Comparison of ENCODE assay signal across 8 cellular contexts in the genomic region with DNA sequence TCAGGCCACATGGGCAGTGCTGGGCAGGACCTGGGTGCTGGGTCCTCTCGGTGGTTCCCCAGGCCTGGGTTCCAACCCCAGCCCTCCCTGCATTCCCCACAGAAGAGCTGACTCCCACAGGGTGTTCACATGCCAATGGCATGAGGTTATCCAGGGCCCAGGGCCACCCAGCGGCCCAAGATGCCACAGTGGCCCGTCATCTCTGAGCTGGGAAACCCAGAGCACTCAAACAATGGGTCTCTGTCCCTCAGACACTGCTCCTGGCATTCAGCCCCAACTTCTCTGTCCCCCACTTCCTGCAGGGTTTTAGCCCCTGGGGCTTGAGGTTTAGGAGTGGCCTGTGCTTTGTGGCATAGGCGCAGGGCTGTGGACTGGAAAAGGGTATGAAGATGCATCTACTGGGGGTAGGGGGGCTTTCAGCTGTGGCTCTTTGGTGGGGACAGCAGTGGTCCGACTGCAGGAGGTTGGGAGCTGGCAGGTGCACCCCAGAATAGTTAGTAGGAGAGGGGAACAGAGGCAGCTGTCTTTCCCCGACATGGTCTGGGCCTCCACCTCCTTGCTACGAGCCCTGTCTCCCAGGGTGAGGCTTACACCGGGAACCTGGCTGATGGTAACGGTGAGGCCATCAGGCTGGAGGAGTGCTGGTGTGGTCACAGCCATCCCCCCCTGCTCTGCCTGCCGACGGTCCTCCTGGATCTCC. TPM values are rescaled to one million over a fixed set of nuclear protein-coding genes. Genes with fewer than 3 reads are reported as not detected.
A peak's percentile ranks its signal among the peaks of the same experiment; 100 is the strongest.
DNase-seq lines count a peak whose midpoint lies in the region; ATAC-seq and TF ChIP-seq lines count a peak whose summit lies in the region.

No MANE protein-coding gene starts in this region.

- H3K4me1 Mint-ChIP-seq in CD14-positive monocyte = peaks cover 70% of the 10 kb centered on the region
- peaks cover 27% of the 10 kb centered on the region for H3K4me1 Mint-ChIP-seq in stimulated activated naive CD8-positive, alpha-beta T cell treated with anti-CD3 and anti-CD28 coated beads, Interleukin-15, amount 100 ng/mL, for 72 hours
- H3K4me1 Mint-ChIP-seq in CD4-positive, alpha-beta T cell (ENCODE audit: low read depth) = peaks cover 15% of the 10 kb centered on the region

- H3K9me3 ChIP-seq in Panc1 (ENCODE audit: control insufficient read depth, insufficient read depth, low read depth, low read length) (no peaks in the 10 kb centered on the region), muscle layer of colon (ENCODE audit: low read length) (no peaks in the 10 kb centered on the region)
- no peaks in the 10 kb centered on the region for H3K9me3 ChIP-seq in CD4-positive, alpha-beta T cell (ENCODE audit: control insufficient read depth, low read length)

- no peaks in the 10 kb centered on the region for H3K27me3 ChIP-seq in Panc1 (ENCODE audit: control insufficient read depth, insufficient read depth, low read length)
- no peaks in the 10 kb centered on the region for H3K27me3 ChIP-seq in muscle layer of colon (ENCODE audit: control insufficient read depth in 1 of 2, insufficient read depth in 2 of 2, low read length in 2 of 2)
- H3K27me3 ChIP-seq in CD4-positive, alpha-beta T cell (ENCODE audit: control insufficient read depth, insufficient read depth, low read length) = no peaks in the 10 kb centered on the region

- peak; percentile 70 for DNase-seq in 8988T
- DNase-seq in Panc1 (ENCODE audit: low read depth, low spot score) = no peak
- DNase-seq in CD14-positive monocyte (ENCODE audit: low spot score) = no peak
- DNase-seq in stimulated activated naive CD8-positive, alpha-beta T cell treated with anti-CD3 and anti-CD28 coated beads, Interleukin-15, amount 100 ng/mL, for 72 hours = no peak
- no peak for DNase-seq in CD4-positive, alpha-beta T cell

- no peaks in the 10 kb centered on the region for H3K36me3 Mint-ChIP-seq in CD14-positive monocyte
- H3K36me3 Mint-ChIP-seq in CD4-positive, alpha-beta T cell (ENCODE audit: low read depth) = no peaks in the 10 kb centered on the region

- no TSS peak for BruUV-seq in Panc1 (replicated peaks; lab: Mats Ljungman, UMichigan)

- H3K36me3 ChIP-seq in Panc1 (ENCODE audit: control insufficient read depth, insufficient read depth, low read length) = no peaks in the 10 kb centered on the region
- peaks cover 23% of the 10 kb centered on the region for H3K36me3 ChIP-seq in muscle layer of colon (ENCODE audit: insufficient read depth, low read length)

- TF ChIP-seq CTCF in Panc1 (IDR thresholded peaks at IDR 0.05) (no peak), CD14-positive monocyte (IDR thresholded peaks at IDR 0.05) (no peak)
- no peak for TF ChIP-seq CTCF in CD4-positive, alpha-beta T cell (IDR thresholded peaks at IDR 0.05)

- H3K27ac ChIP-seq in Panc1 (ENCODE audit: low read length) (peak overlapping the region; percentile 94), muscle layer of colon (ENCODE audit: low read depth, low read length) (peak overlapping the region; percentile 95)
- no peak overlapping the region for H3K27ac ChIP-seq in CD4-positive, alpha-beta T cell (ENCODE audit: low read depth, low read length)

- CTCF ChIA-PET in Panc1 (lab: Charles Lee) = interaction anchor here (0.5 to 3.7 kb wide), 9 partner anchors 11 to 241 kb away, joined by 3 to 30 read pairs (median 5); partner anchors contain the start of gene INAFM2
- CTCF ChIA-PET in CD4-positive, alpha-beta T cell (lab: Charles Lee) = interaction anchor here (0.9 to 3.7 kb wide), 10 partner anchors 12 to 65 kb away, joined by 3 to 48 read pairs (median 14); partner anchors contain the start of genes INAFM2 and PLCB2

- H3K4me3 ChIP-seq in Panc1 (ENCODE audit: low read depth in 2 of 2, low read length in 2 of 2) = peak overlapping the region; percentile 37 to 61
- peak overlapping the region; percentile 63 to 93 for H3K4me3 ChIP-seq in muscle layer of colon (ENCODE audit: low read depth in 1 of 2, low read length in 2 of 2)

- no peak overlapping the region for H3K4me3 Mint-ChIP-seq in CD14-positive monocyte
- no peak overlapping the region for H3K4me3 Mint-ChIP-seq in stimulated activated naive CD8-positive, alpha-beta T cell treated with anti-CD3 and anti-CD28 coated beads, Interleukin-15, amount 100 ng/mL, for 72 hours
- H3K4me3 Mint-ChIP-seq in CD4-positive, alpha-beta T cell = no peak overlapping the region

- H3K4me1 ChIP-seq in Panc1 (ENCODE audit: control insufficient read depth, insufficient read depth, low read length) (peaks cover 60% of the 10 kb centered on the region), muscle layer of colon (ENCODE audit: insufficient read depth, low read length) (peaks cover 88% of the 10 kb centered on the region)

- in situ Hi-C loops in Panc1 (cut with HindIII; ENCODE audit: low pct_unique_long_range_greater_than_20kb, low sequenced_read_pairs) = no loop called here

- POLR2A ChIA-PET in Panc1 (lab: Charles Lee) = interaction anchor here (0.9 to 1.8 kb wide), 3 partner anchors 11 to 66 kb away, joined by 3 to 4 read pairs (median 4); partner anchors contain the start of gene IVD
- POLR2A ChIA-PET in CD4-positive, alpha-beta T cell (lab: Charles Lee) = interaction anchor here (1.0 to 4.2 kb wide), 4 partner anchors 14 to 31 kb away, joined by 3 to 34 read pairs (median 12); partner anchors contain the start of genes INAFM2 and PLCB2

- H3K9me3 Mint-ChIP-seq in CD14-positive monocyte = peaks cover 0 to 2% (median 0%) of the 10 kb centered on the region in 7 donors
- H3K9me3 Mint-ChIP-seq in stimulated activated naive CD8-positive, alpha-beta T cell treated with anti-CD3 and anti-CD28 coated beads, Interleukin-15, amount 100 ng/mL, for 72 hours = no peaks in the 10 kb centered on the region
- no peaks in the 10 kb centered on the region for H3K9me3 Mint-ChIP-seq in CD4-positive, alpha-beta T cell

- peak; percentile 78 for ATAC-seq in Panc1
- ATAC-seq in esophagus mucosa = peak; percentile 19
- no peak for ATAC-seq in stimulated activated naive CD8-positive, alpha-beta T cell treated with anti-CD3 and anti-CD28 coated beads, Interleukin-15, amount 100 ng/mL, for 72 hours
- no peak for ATAC-seq in CD4-positive, alpha-beta T cell (ENCODE audit: poor library complexity)
- no peak for ATAC-seq in HG03521 (IDR thresholded peaks at IDR 0.05; ENCODE audit: unreplicated experiment)

- intact Hi-C loops in Panc1 (cut with micrococcal nuclease; ENCODE audit: unreplicated experiment) = no loop called here
- intact Hi-C loops in CD14-positive monocyte (cut with micrococcal nuclease) = loop anchor here (2.0 to 5.0 kb wide), 3 partner anchors 14 to 62 kb away; partner anchors contain the start of gene ANKRD63 (in 1 of the 2)
- intact Hi-C loops in CD4-positive, alpha-beta T cell (cut with DNase I, micrococcal nuclease) = loop anchor here (1.0 to 10.0 kb wide), 6 partner anchors 18 to 554 kb away; partner anchors contain the start of genes FSIP1 (in 1 of the 2) and PLCB2 (in 1 of the 2)

- H3K9ac ChIP-seq in muscle layer of colon (ENCODE audit: low read length) = peak overlapping the region; percentile 99

- H3K27me3 Mint-ChIP-seq in CD14-positive monocyte (ENCODE audit: low read depth in 3 of 3) = peaks cover 0 to 6% (median 2%) of the 10 kb centered on the region in 3 donors
- H3K27me3 Mint-ChIP-seq in stimulated activated naive CD8-positive, alpha-beta T cell treated with anti-CD3 and anti-CD28 coated beads, Interleukin-15, amount 100 ng/mL, for 72 hours = no peaks in the 10 kb centered on the region
- no peaks in the 10 kb centered on the region for H3K27me3 Mint-ChIP-seq in CD4-positive, alpha-beta T cell

- peak overlapping the region in 3 of 7 donors; percentile 5 to 50 (median 48) for H3K27ac Mint-ChIP-seq in CD14-positive monocyte
- H3K27ac Mint-ChIP-seq in stimulated activated naive CD8-positive, alpha-beta T cell treated with anti-CD3 and anti-CD28 coated beads, Interleukin-15, amount 100 ng/mL, for 72 hours = no peak overlapping the region
- H3K27ac Mint-ChIP-seq in CD4-positive, alpha-beta T cell = no peak overlapping the region

RNA-seq across cellular contexts. Expression of gene CCDC9B, which starts 1.7 kb away (rescaled TPM):
- 55.9 TPM for total RNA-seq in Panc1 (2021; ENCODE audit: unreplicated experiment)
- polyA plus RNA-seq in Panc1 (2012; ENCODE audit: insufficient read length) = 29.9 TPM
- 21.3 TPM for total RNA-seq in esophagus mucosa
- under 1 TPM; 0.13 to 0.39 TPM for polyA plus RNA-seq in CD14-positive monocyte
- 1 to 10 TPM; 1.0 to 1.5 TPM for total RNA-seq in CD4-positive, alpha-beta T cell

RNA-seq across cellular contexts. Expression of gene PHGR1, which starts 11.8 kb away (rescaled TPM):
- total RNA-seq in Panc1 (2021; ENCODE audit: unreplicated experiment) (not detected), esophagus mucosa (not detected)
- not detected for polyA plus RNA-seq in Panc1 (2012; ENCODE audit: insufficient read length)
- not detected for polyA plus RNA-seq in CD14-positive monocyte
- not detected for total RNA-seq in CD4-positive, alpha-beta T cell

RNA-seq across cellular contexts. Expression of gene INAFM2, which starts 15.6 kb away (rescaled TPM):
- total RNA-seq in Panc1 (2021; ENCODE audit: unreplicated experiment) = 10.4 TPM
- 6.7 TPM for polyA plus RNA-seq in Panc1 (2012; ENCODE audit: insufficient read length)
- total RNA-seq in esophagus mucosa = 7.1 TPM
- 1 to 10 TPM; 5.1 to 8.3 TPM for polyA plus RNA-seq in CD14-positive monocyte
- total RNA-seq in CD4-positive, alpha-beta T cell = 1 to 10 TPM; 6.8 to 7.0 TPM

RNA-seq across cellular contexts. Expression of gene DISP2, which starts 18.9 kb away (rescaled TPM):
- total RNA-seq in Panc1 (2021; ENCODE audit: unreplicated experiment) (10.0 TPM), esophagus mucosa (0.28 TPM)
- 3.9 TPM for polyA plus RNA-seq in Panc1 (2012; ENCODE audit: insufficient read length)
- polyA plus RNA-seq in CD14-positive monocyte = under 1 TPM in 1 of 2 donors, not detected in 1; 0.01 TPM
- under 1 TPM; 0.03 to 0.06 TPM for total RNA-seq in CD4-positive, alpha-beta T cell

RNA-seq across cellular contexts. Expression of gene PLCB2, which starts 31.3 kb away (rescaled TPM):
- total RNA-seq in Panc1 (2021; ENCODE audit: unreplicated experiment) (1.7 TPM), esophagus mucosa (4.2 TPM)
- 0.90 TPM for polyA plus RNA-seq in Panc1 (2012; ENCODE audit: insufficient read length)
- polyA plus RNA-seq in CD14-positive monocyte = 10 to 100 TPM; 56.5 to 74.5 TPM
- 100 to 1,000 TPM; 206 to 222 TPM for total RNA-seq in CD4-positive, alpha-beta T cell

Comparison
In these comparisons a context has a peak if more than half of its experiments do, and no peak if none do; other contexts are left out.
1. ATAC-seq: peak in Panc1 (single experiment) and esophagus mucosa (single experiment); none in stimulated activated naive CD8-positive, alpha-beta T cell treated with anti-CD3 and anti-CD28 coated beads, Interleukin-15, amount 100 ng/mL, for 72 hours (single experiment), CD4-positive, alpha-beta T cell (single experiment) and HG03521 (single experiment).